12 cellular contexts compared by ENCODE assay signal in the genomic region with DNA sequence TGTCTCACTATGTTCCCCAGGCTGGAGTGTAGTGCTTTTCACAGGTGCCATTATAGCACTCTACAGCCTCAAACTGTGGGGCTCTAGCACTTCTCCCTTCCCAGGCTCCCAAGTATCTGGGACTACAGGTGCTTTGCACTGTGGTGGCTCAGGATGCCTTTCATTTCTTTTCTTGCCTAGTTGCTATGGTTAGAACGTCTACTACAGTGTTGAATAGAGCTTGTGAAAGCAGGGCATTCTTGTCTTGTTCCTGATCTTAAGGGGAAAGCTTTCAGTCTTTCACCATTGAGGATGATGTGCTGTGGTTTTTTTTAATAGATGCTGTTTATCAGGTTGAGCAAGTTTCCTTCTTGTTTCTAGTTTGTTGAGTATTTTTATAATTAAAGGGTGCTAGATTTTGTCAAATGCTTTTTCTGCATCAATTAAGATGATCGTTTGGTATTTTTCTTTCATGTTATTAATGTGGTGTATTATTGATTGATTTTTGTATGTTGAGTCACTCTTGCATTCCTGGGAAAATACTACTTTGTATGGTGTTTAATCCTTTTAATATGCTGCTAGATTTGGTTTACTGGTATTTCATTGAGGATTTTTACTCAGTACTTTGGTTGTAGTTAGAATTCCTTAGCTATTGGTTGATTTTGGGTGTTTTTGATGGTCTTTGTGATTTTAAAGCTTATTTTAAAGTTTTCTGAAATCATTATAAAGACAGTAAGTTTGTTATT. TPM values are rescaled to one million over a fixed set of nuclear protein-coding genes. Genes with fewer than 3 reads are reported as not detected.
DNase-seq lines count a peak whose midpoint lies in the region; ATAC-seq, FAIRE-seq and TF ChIP-seq lines count a peak whose summit lies in the region.
"Had no signal": no experiment of that assay in that cellular context is flagged by ENCODE, and none has a peak within 500 bp of the region (broad histone marks: within the 10 kb centered on the region; RNA-seq: fewer than 3 reads in every experiment).

No MANE protein-coding gene starts in this region.

- peak; percentile 15 for FAIRE-seq in HepG2 (lab: Jason Lieb, UNC)

- CTCF ChIA-PET in Calu3 (lab: Charles Lee), result interaction anchor here (0.5 kb wide), 1 partner anchor 855 kb away, joined by 3 read pairs; no protein-coding TSS in a partner anchor
- CTCF ChIA-PET in HepG2 (lab: Yijun Ruan, JAX; ENCODE audit: low intra/inter-chr PET ratio, low total read pairs), result no interaction called here

- TF ChIP-seq CTCF in Calu3 (IDR thresholded peaks at IDR 0.05; ENCODE audit: unreplicated experiment) (no peak), HepG2 (CRISPR knock-in tag; IDR thresholded peaks at IDR 0.05) (no peak)

- H3K9me3 Mint-ChIP-seq in Calu3 (ENCODE audit: low read depth, unreplicated experiment), result peaks cover 3% of the 10 kb centered on the region
- no peaks in the 10 kb centered on the region for H3K9me3 Mint-ChIP-seq in activated naive CD8-positive, alpha-beta T cell (ENCODE audit: low read depth)

- no peaks in the 10 kb centered on the region for H3K27me3 ChIP-seq in HepG2 (ENCODE audit: control insufficient read depth in 1 of 2, insufficient read depth in 2 of 2, low read length in 2 of 2)
- H3K27me3 ChIP-seq: adrenal gland had no signal

- H3K9me3 ChIP-seq in HepG2 (ENCODE audit: low read length), result no peaks in the 10 kb centered on the region
- H3K9me3 ChIP-seq: adrenal gland had no signal

- TF ChIP-seq POLR2A in HepG2 (IDR thresholded peaks at IDR 0.05; ENCODE audit: insufficient read depth in 1 of 2, low read depth in 2 of 2, low read length in 2 of 2), result no peak

- no peak overlapping the region for H3K9ac ChIP-seq in HepG2 (ENCODE audit: insufficient read depth, low read depth, low read length)

- H4K20me1 ChIP-seq in HepG2 (ENCODE audit: insufficient read depth, low read length), result peaks cover 58% of the 10 kb centered on the region

- H3K4me3 ChIP-seq in HepG2 (replicated peaks in 1 of 3; ENCODE audit: insufficient read depth in 1 of 3, low read depth in 2 of 3, low read length in 3 of 3), result no peak overlapping the region
- H3K4me3 ChIP-seq: adrenal gland had no signal

- no TSS peak for BruUV-seq in Calu3 (replicated peaks; lab: Mats Ljungman, UMichigan)
- BruUV-seq in HepG2 (replicated peaks; lab: Mats Ljungman, UMichigan), result no TSS peak

- POLR2A ChIA-PET in HepG2 (lab: Yijun Ruan, JAX), result no interaction called here

- WGBS in HepG2 (ENCODE audit: low lambda C conversion rate), result 74% methylated on average over 2 of the region's 2 CpGs

- peaks cover 30% of the 10 kb centered on the region for H3K4me1 Mint-ChIP-seq in Calu3 (ENCODE audit: low read depth, unreplicated experiment)
- peaks cover 80% of the 10 kb centered on the region for H3K4me1 Mint-ChIP-seq in activated naive CD8-positive, alpha-beta T cell (ENCODE audit: low read depth)

- DNase-seq in Calu3 (peak; percentile 12), LHCN-M2 (ENCODE audit: low read depth) (peak; percentile 7), HepG2 (ENCODE audit: low spot score) (no peak)
- DNase-seq: adrenal gland, head of caudate nucleus, NCI-H1436 treated with DMSO at 0.1 percent for 48 hours had no signal

- H3K27ac ChIP-seq in HepG2 (ENCODE audit: extremely low read length, insufficient read depth, low read length), result no peak overlapping the region

- no peak for TF ChIP-seq RAD21 in HepG2 (CRISPR knock-in tag; IDR thresholded peaks at IDR 0.05)

- H3K4me3 Mint-ChIP-seq in Calu3 (ENCODE audit: low read depth, unreplicated experiment), result peak overlapping the region; percentile 50
- peak overlapping the region; percentile 3 for H3K4me3 Mint-ChIP-seq in activated naive CD8-positive, alpha-beta T cell
- H3K4me3 Mint-ChIP-seq: neural crest cell had no signal

- no peak overlapping the region for H3K4me2 ChIP-seq in HepG2 (ENCODE audit: low read depth, low read length)

- H3K79me2 ChIP-seq in HepG2 (ENCODE audit: insufficient read depth, low read length), result peaks cover 98% of the 10 kb centered on the region

- in situ Hi-C loops in HepG2 (cut with HindIII; ENCODE audit: extremely low pct_ligation_motif_present, low pct_unique_long_range_greater_than_20kb), result loop anchor here (10.0 kb wide), 1 partner anchor 305 kb away; a partner anchor contains a TSS

- TF ChIP-seq EP300 in HepG2 (IDR thresholded peaks at IDR 0.05; ENCODE audit: low read depth in 2 of 2, low read length in 2 of 2) (no peak), HepG2 (CRISPR knock-in tag; IDR thresholded peaks at IDR 0.05; ENCODE audit: borderline replicate concordance) (no peak)

- ATAC-seq in HepG2 (no peak), GM18873 (IDR thresholded peaks at IDR 0.05; ENCODE audit: low FRiP score, unreplicated experiment) (no peak), GM19351 (IDR thresholded peaks at IDR 0.05; ENCODE audit: unreplicated experiment) (no peak), GM18517 (IDR thresholded peaks at IDR 0.05; ENCODE audit: unreplicated experiment) (no peak), HG02840 (IDR thresholded peaks at IDR 0.05; ENCODE audit: low FRiP score, unreplicated experiment) (no peak)

- peaks cover 41% of the 10 kb centered on the region for H3K4me1 ChIP-seq in HepG2 (ENCODE audit: insufficient read depth, low read length)

- peak overlapping the region; percentile 89 for H3K27ac Mint-ChIP-seq in Calu3 (ENCODE audit: unreplicated experiment)
- H3K27ac Mint-ChIP-seq in activated naive CD8-positive, alpha-beta T cell, result peak overlapping the region; percentile 19

- intact Hi-C loops in Calu3 (cut with micrococcal nuclease; ENCODE audit: unreplicated experiment), result loop anchor here (2.0 kb wide), 1 partner anchor 31 kb away; no protein-coding TSS in a partner anchor
- intact Hi-C loops in HepG2 (cut with micrococcal nuclease; ENCODE audit: unreplicated experiment), result no loop called here

- peaks cover 1 to 16% of the 10 kb centered on the region in 2 experiments; a peak in 3 of 5 replicates for H3K36me3 ChIP-seq in HepG2 (replicated peaks in 1 of 2; ENCODE audit: control insufficient read depth in 1 of 2, insufficient read depth in 2 of 2, low read length in 2 of 2)

- no peak overlapping the region for H2AFZ ChIP-seq in HepG2 (ENCODE audit: low read length)

- H3K27me3 Mint-ChIP-seq in Calu3 (ENCODE audit: unreplicated experiment), result no peaks in the 10 kb centered on the region
- no peaks in the 10 kb centered on the region for H3K27me3 Mint-ChIP-seq in activated naive CD8-positive, alpha-beta T cell

- H3K36me3 Mint-ChIP-seq in Calu3 (ENCODE audit: insufficient read depth, unreplicated experiment), result peaks cover 42% of the 10 kb centered on the region
- H3K36me3 Mint-ChIP-seq in activated naive CD8-positive, alpha-beta T cell, result no peaks in the 10 kb centered on the region

TF ChIP-seq in HepG2, 621 proteins besides CTCF, POLR2A, EP300 and RAD21 (continues in another document):
- TF ChIP-seq RBM22 (optimal IDR thresholded peaks at IDR 0.05; ENCODE audit: low read length), result peak; percentile 42
- TF ChIP-seq, protein P1, sequence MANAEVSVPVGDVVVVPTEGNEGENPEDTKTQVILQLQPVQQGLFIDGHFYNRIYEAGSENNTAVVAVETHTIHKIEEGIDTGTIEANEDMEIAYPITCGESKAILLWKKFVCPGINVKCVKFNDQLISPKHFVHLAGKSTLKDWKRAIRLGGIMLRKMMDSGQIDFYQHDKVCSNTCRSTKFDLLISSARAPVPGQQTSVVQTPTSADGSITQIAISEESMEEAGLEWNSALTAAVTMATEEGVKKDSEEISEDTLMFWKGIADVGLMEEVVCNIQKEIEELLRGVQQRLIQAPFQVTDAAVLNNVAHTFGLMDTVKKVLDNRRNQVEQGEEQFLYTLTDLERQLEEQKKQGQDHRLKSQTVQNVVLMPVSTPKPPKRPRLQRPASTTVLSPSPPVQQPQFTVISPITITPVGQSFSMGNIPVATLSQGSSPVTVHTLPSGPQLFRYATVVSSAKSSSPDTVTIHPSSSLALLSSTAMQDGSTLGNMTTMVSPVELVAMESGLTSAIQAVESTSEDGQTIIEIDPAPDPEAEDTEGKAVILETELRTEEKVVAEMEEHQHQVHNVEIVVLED (CRISPR knock-in tag; IDR thresholded peaks at IDR 0.05; ENCODE audit: borderline replicate concordance), result no peak

RNA-seq across cellular contexts. Expression of a gene that starts 35.6 kb away (rescaled TPM):
- total RNA-seq in Calu3 (2022) (105 and 107 TPM in 2 replicates), LHCN-M2 (2014; rRNA removed) (47.8 and 48.5 TPM in 2 replicates), HepG2 (2016; rRNA removed; fragmentation: Illumina TruSeq; extraction: Trizol) (72.2 and 101 TPM in 2 replicates)
- polyA plus RNA-seq in LHCN-M2 (2012), result 15.7 TPM
- total RNA-seq in HepG2 (2016; cell fraction: cytosol; rRNA removed; fragmentation: Illumina TruSeq; extraction: Trizol; ENCODE audit: low read depth), result 66.3 and 69.1 TPM in 2 replicates
- total RNA-seq in HepG2 (2016; cell fraction: insoluble cytoplasmic fraction; rRNA removed; fragmentation: Illumina TruSeq; extraction: Trizol), result 70.0 and 97.0 TPM in 2 replicates
- total RNA-seq in HepG2 (2016; cell fraction: membrane; rRNA removed; fragmentation: Illumina TruSeq; extraction: Trizol), result 43.3 and 49.9 TPM in 2 replicates
- 71.5 and 77.9 TPM in 2 replicates for total RNA-seq in HepG2 (2016; cell fraction: nucleus; rRNA removed; fragmentation: Illumina TruSeq; extraction: Trizol)
- 22.4 and 27.1 TPM in 2 replicates for polyA plus RNA-seq in HepG2 (2011; rRNA removed)
- polyA plus RNA-seq in HepG2 (2011; cell fraction: cytosol; rRNA removed), result 8.1 and 15.4 TPM in 2 replicates
- 13.5 and 16.6 TPM in 2 replicates for polyA plus RNA-seq in HepG2 (2011; cell fraction: nucleus; rRNA removed)
- polyA plus RNA-seq in HepG2 (2012), result 37.4 and 42.2 TPM in 2 replicates
- polyA plus RNA-seq in HepG2 (2016; cell fraction: cytosol; fragmentation: Illumina TruSeq; extraction: Trizol; ENCODE audit: low read depth), result 2.8 and 3.5 TPM in 2 replicates
- 68.2 and 77.7 TPM in 2 replicates for polyA plus RNA-seq in HepG2 (2016; cell fraction: insoluble cytoplasmic fraction; fragmentation: Illumina TruSeq; extraction: Trizol; ENCODE audit: low read depth)
- 12.7 and 15.4 TPM in 2 replicates for polyA plus RNA-seq in HepG2 (2016; cell fraction: membrane; fragmentation: Illumina TruSeq; extraction: Trizol; ENCODE audit: low read depth)
- 97.7 and 101 TPM in 2 replicates for polyA plus RNA-seq in HepG2 (2016; cell fraction: nucleus; fragmentation: Illumina TruSeq; extraction: Trizol; ENCODE audit: insufficient read depth, low read depth)
- polyA minus RNA-seq in HepG2 (2011; rRNA and poly(A)+ RNA removed; ENCODE audit: low replicate concordance), result 7.1 and 12.3 TPM in 2 replicates
- 23.4 and 24.7 TPM in 2 replicates for polyA minus RNA-seq in HepG2 (2011; cell fraction: cytosol; rRNA and poly(A)+ RNA removed)
- 86.4 and 87.5 TPM in 2 replicates for polyA minus RNA-seq in HepG2 (2011; cell fraction: nucleus; rRNA and poly(A)+ RNA removed)
